Comparison of ENCODE assay signal across 23 cellular contexts in the genomic region with DNA sequence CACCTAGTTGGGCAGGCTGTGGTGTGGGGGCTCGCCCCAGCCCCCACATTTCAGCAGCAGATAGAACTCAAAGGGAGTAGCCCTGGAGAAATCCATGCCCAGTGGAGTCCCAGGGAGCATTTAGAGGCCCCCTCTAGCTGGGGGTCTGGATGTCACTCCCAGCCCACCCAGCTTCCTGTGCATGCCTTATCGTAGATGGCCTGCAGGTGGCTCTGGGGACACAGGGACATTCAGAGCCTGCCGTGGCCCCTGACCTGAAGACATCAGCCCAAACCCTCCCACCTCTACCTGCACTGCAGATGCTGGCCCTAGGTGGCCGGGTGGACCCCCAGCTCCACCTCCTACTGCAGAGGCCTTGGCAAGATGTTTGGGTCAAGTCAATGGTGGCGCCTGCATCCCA. TPM values are rescaled to one million over a fixed set of nuclear protein-coding genes. Genes with fewer than 3 reads are reported as not detected.
DNase-seq lines count a peak whose midpoint lies in the region; ATAC-seq, FAIRE-seq and TF ChIP-seq lines count a peak whose summit lies in the region.
"Had no signal": no experiment of that assay in that cellular context is flagged by ENCODE, and none has a peak within 500 bp of the region (broad histone marks: within the 10 kb centered on the region; RNA-seq: fewer than 3 reads in every experiment).

No MANE protein-coding gene starts in this region.

- no peak overlapping the region for H3K27ac Mint-ChIP-seq in activated naive CD4-positive, alpha-beta T cell treated with anti-CD3 and anti-CD28 coated beads, Interleukin-2, amount 50 U/mL, for 72 hours
- H3K27ac Mint-ChIP-seq in activated T-helper 17 cell treated with anti-CD3 and anti-CD28 coated beads, Interleukin-2, amount 50 U/mL, for 72 hours, result no peak overlapping the region
- H3K27ac Mint-ChIP-seq: activated CD4-positive, alpha-beta T cell treated with anti-CD3 and anti-CD28 coated beads, Interleukin-2, amount 10 ng/mL, durations not matched to agents 24 days and 14 days; stimulated activated naive B cell treated with anti-CD40 and anti-IgM and Interleukin-4, amounts not matched to agents 10 μg/mL and 1 μg/mL and 100 μg/mL, for 72 hours had no signal

- H3K27me3 Mint-ChIP-seq in activated T-helper 17 cell treated with anti-CD3 and anti-CD28 coated beads, Interleukin-2, amount 50 U/mL, for 72 hours, result peaks cover 36% of the 10 kb centered on the region

- TF ChIP-seq EP300 in HepG2 (IDR thresholded peaks at IDR 0.05; ENCODE audit: low read depth in 2 of 2, low read length in 2 of 2) (no peak), HepG2 (CRISPR knock-in tag; IDR thresholded peaks at IDR 0.05; ENCODE audit: borderline replicate concordance) (no peak)

- H3K36me3 ChIP-seq in BJ (ENCODE audit: control insufficient read depth, insufficient read depth, low read length) (no peaks in the 10 kb centered on the region), PC-3 (ENCODE audit: low read depth, low read length) (no peaks in the 10 kb centered on the region), HepG2 (replicated peaks in 1 of 2; ENCODE audit: control insufficient read depth in 1 of 2, insufficient read depth in 2 of 2, low read length in 2 of 2) (no peaks in the 10 kb centered on the region), uterus (no peaks in the 10 kb centered on the region)
- H3K36me3 ChIP-seq: upper lobe of right lung had no signal

- H3K4me2 ChIP-seq in PC-3 (ENCODE audit: low read length) (no peak overlapping the region), HepG2 (ENCODE audit: low read depth, low read length) (no peak overlapping the region)

- no peak for DNase-seq in BJ (ENCODE audit: low read depth)
- DNase-seq in PC-3, result no peak
- DNase-seq in HepG2 (ENCODE audit: low spot score), result no peak
- no peak for DNase-seq in uterus
- no peak for DNase-seq in activated naive CD4-positive, alpha-beta T cell treated with anti-CD3 and anti-CD28 coated beads, Interleukin-2, amount 50 U/mL, for 72 hours (ENCODE audit: low spot score in 2 of 2)
- DNase-seq: activated CD4-positive, alpha-beta T cell treated with anti-CD3 and anti-CD28 coated beads, Interleukin-2, amount 10 ng/mL, durations not matched to agents 24 days and 14 days; activated T-cell treated with anti-CD3 and anti-CD28 coated beads, Interleukin-2, amount 50 U/mL, for 4 hours; C1 segment of cervical spinal cord; mesenchymal stem cell; MV-4-11; NCI-H2171; NK-92 treated with Interleukin-12 subunit alpha and Interleukin-12 subunit beta, amount 100 ng/mL, for 24 hours; SIG-M5; small intestine; stimulated activated naive B cell treated with anti-CD40 and anti-IgM and Interleukin-4, amounts not matched to agents 10 μg/mL and 1 μg/mL and 100 μg/mL, for 72 hours; T-helper 9 cell; upper lobe of right lung had no signal

- H3K4me1 Mint-ChIP-seq in activated T-helper 17 cell treated with anti-CD3 and anti-CD28 coated beads, Interleukin-2, amount 50 U/mL, for 72 hours, result no peaks in the 10 kb centered on the region
- H3K4me1 Mint-ChIP-seq: activated CD4-positive, alpha-beta T cell treated with anti-CD3 and anti-CD28 coated beads, Interleukin-2, amount 10 ng/mL, durations not matched to agents 24 days and 14 days; stimulated activated naive B cell treated with anti-CD40 and anti-IgM and Interleukin-4, amounts not matched to agents 10 μg/mL and 1 μg/mL and 100 μg/mL, for 72 hours had no signal

- in situ Hi-C loops in HepG2 (cut with HindIII; ENCODE audit: extremely low pct_ligation_motif_present, low pct_unique_long_range_greater_than_20kb), result no loop called here

- no peaks in the 10 kb centered on the region for H3F3A ChIP-seq in PC-3 (ENCODE audit: low read length, unreplicated experiment)

- no peak for ATAC-seq in PC-3
- peak; percentile 76 for ATAC-seq in HepG2
- ATAC-seq in HG03460 (IDR thresholded peaks at IDR 0.05; ENCODE audit: unreplicated experiment), result no peak
- no peak for ATAC-seq in activated naive CD4-positive, alpha-beta T cell treated with anti-CD3 and anti-CD28 coated beads, Interleukin-2, amount 50 U/mL, for 72 hours
- no peak for ATAC-seq in activated T-helper 17 cell treated with anti-CD3 and anti-CD28 coated beads, Interleukin-2, amount 50 U/mL, for 72 hours (replicated peaks)
- ATAC-seq: stimulated activated naive B cell treated with anti-CD40 and anti-IgM and Interleukin-4, amounts not matched to agents 10 μg/mL and 1 μg/mL and 100 μg/mL, for 72 hours had no signal

- no peak for FAIRE-seq in HepG2 (lab: Jason Lieb, UNC)
- FAIRE-seq: endometrium, frontal cortex, GM18507, small intestine had no signal

- 0 out of 2 replicates have a peak, but pooled peaks cover 8% of the 10 kb centered on the region for H3K4me1 ChIP-seq in PC-3 (ENCODE audit: insufficient read depth, low read length)
- H3K4me1 ChIP-seq in HepG2 (ENCODE audit: insufficient read depth, low read length), result peaks cover 17% of the 10 kb centered on the region; the same call in 1 of the 2 replicates
- no peaks in the 10 kb centered on the region for H3K4me1 ChIP-seq in uterus
- H3K4me1 ChIP-seq: upper lobe of right lung had no signal

- no peak overlapping the region for H3K4me3 Mint-ChIP-seq in activated T-helper 17 cell treated with anti-CD3 and anti-CD28 coated beads, Interleukin-2, amount 50 U/mL, for 72 hours
- H3K4me3 Mint-ChIP-seq: activated CD4-positive, alpha-beta T cell treated with anti-CD3 and anti-CD28 coated beads, Interleukin-2, amount 10 ng/mL, durations not matched to agents 24 days and 14 days; activated T-cell treated with anti-CD3 and anti-CD28 coated beads, Interleukin-2, amount 50 U/mL, for 4 hours; stimulated activated naive B cell treated with anti-CD40 and anti-IgM and Interleukin-4, amounts not matched to agents 10 μg/mL and 1 μg/mL and 100 μg/mL, for 72 hours had no signal

- H2AFZ ChIP-seq in PC-3 (ENCODE audit: low read length) (no peak overlapping the region), HepG2 (ENCODE audit: low read length) (no peak overlapping the region)

- H3K9me3 ChIP-seq in PC-3 (ENCODE audit: low read length) (no peaks in the 10 kb centered on the region), HepG2 (ENCODE audit: low read length) (no peaks in the 10 kb centered on the region), uterus (no peaks in the 10 kb centered on the region)
- H3K9me3 ChIP-seq: upper lobe of right lung had no signal

- H3K27me3 ChIP-seq in BJ (ENCODE audit: control insufficient read depth, insufficient read depth, low read length) (peaks cover 12% of the 10 kb centered on the region), PC-3 (ENCODE audit: low read length) (peaks cover 26% of the 10 kb centered on the region), HepG2 (ENCODE audit: control insufficient read depth in 1 of 2, insufficient read depth in 2 of 2, low read length in 2 of 2) (peaks cover 8 to 36% of the 10 kb centered on the region in 2 experiments), uterus (peaks cover 0 to under 1% of the 10 kb centered on the region in 2 donors)

- H3K27ac ChIP-seq in PC-3 (ENCODE audit: low read length) (no peak overlapping the region), HepG2 (ENCODE audit: extremely low read length, insufficient read depth, low read length) (no peak overlapping the region), uterus (no peak overlapping the region)
- H3K27ac ChIP-seq: upper lobe of right lung had no signal

- no peaks in the 10 kb centered on the region for H3K79me2 ChIP-seq in PC-3 (ENCODE audit: low read length)
- H3K79me2 ChIP-seq in HepG2 (ENCODE audit: insufficient read depth, low read length), result no peaks in the 10 kb centered on the region

- TF ChIP-seq POLR2A in HepG2 (IDR thresholded peaks at IDR 0.05; ENCODE audit: insufficient read depth in 1 of 2, low read depth in 2 of 2, low read length in 2 of 2), result no peak
- TF ChIP-seq POLR2A in uterus (IDR thresholded peaks at IDR 0.05), result no peak

- POLR2A ChIA-PET in BJ (lab: Charles Lee) (no interaction called here), PC-3 (lab: Charles Lee; ENCODE audit: unreplicated experiment) (no interaction called here), HepG2 (lab: Yijun Ruan, JAX) (no interaction called here)

- H3K9me3 Mint-ChIP-seq in activated naive CD4-positive, alpha-beta T cell treated with anti-CD3 and anti-CD28 coated beads, Interleukin-2, amount 50 U/mL, for 72 hours, result no peaks in the 10 kb centered on the region
- no peaks in the 10 kb centered on the region for H3K9me3 Mint-ChIP-seq in activated T-helper 17 cell treated with anti-CD3 and anti-CD28 coated beads, Interleukin-2, amount 50 U/mL, for 72 hours
- H3K9me3 Mint-ChIP-seq: activated CD4-positive, alpha-beta T cell treated with anti-CD3 and anti-CD28 coated beads, Interleukin-2, amount 10 ng/mL, durations not matched to agents 24 days and 14 days; activated T-cell treated with anti-CD3 and anti-CD28 coated beads, Interleukin-2, amount 50 U/mL, for 4 hours; stimulated activated naive B cell treated with anti-CD40 and anti-IgM and Interleukin-4, amounts not matched to agents 10 μg/mL and 1 μg/mL and 100 μg/mL, for 72 hours had no signal

- no peak for TF ChIP-seq RAD21 in HepG2 (CRISPR knock-in tag; IDR thresholded peaks at IDR 0.05)

- BruUV-seq in PC-3 (replicated peaks; lab: Mats Ljungman, UMichigan), result no TSS peak
- BruUV-seq in HepG2 (replicated peaks; lab: Mats Ljungman, UMichigan), result no TSS peak

- H3K4me3 ChIP-seq in BJ (ENCODE audit: low read depth, low read length), result no peak overlapping the region
- no peak overlapping the region for H3K4me3 ChIP-seq in PC-3 (ENCODE audit: low read length)
- no peak overlapping the region for H3K4me3 ChIP-seq in HepG2 (replicated peaks in 1 of 3; ENCODE audit: insufficient read depth in 1 of 3, low read depth in 2 of 3, low read length in 3 of 3)
- no peak overlapping the region for H3K4me3 ChIP-seq in uterus
- H3K4me3 ChIP-seq: upper lobe of right lung had no signal

- intact Hi-C loops in PC-3 (cut with micrococcal nuclease) (no loop called here), HepG2 (cut with micrococcal nuclease; ENCODE audit: unreplicated experiment) (no loop called here), uterus (cut with DNase I; ENCODE audit: low total_unique reads) (no loop called here)

- WGBS in HepG2 (ENCODE audit: low lambda C conversion rate), result 0% methylated on average over 1 of the region's 5 CpGs

- CTCF ChIA-PET in BJ (lab: Yijun Ruan, JAX), result no interaction called here
- CTCF ChIA-PET in PC-3 (lab: Charles Lee), result no interaction called here
- CTCF ChIA-PET in HepG2 (lab: Yijun Ruan, JAX; ENCODE audit: low intra/inter-chr PET ratio, low total read pairs), result no interaction called here

- TF ChIP-seq CTCF in BJ (IDR thresholded peaks at IDR 0.05; ENCODE audit: insufficient read depth, low read depth, low read length) (0 out of 2 replicates have a peak, but pooled peaks have one; percentile 4), GM12873 (IDR thresholded peaks at IDR 0.05; ENCODE audit: insufficient read depth, low read depth, low read length, missing control alignments) (peak; percentile 39), PC-3 (conservative IDR thresholded peaks at IDR 0.05; ENCODE audit: low read depth, low read length) (peak; percentile 37), HepG2 (CRISPR knock-in tag; IDR thresholded peaks at IDR 0.05) (peak; percentile 25; the same call in 1 of the 2 replicates), uterus (IDR thresholded peaks at IDR 0.05) (no peak)

- no peak overlapping the region for H3K9ac ChIP-seq in PC-3 (ENCODE audit: low read length)
- no peak overlapping the region for H3K9ac ChIP-seq in HepG2 (ENCODE audit: insufficient read depth, low read depth, low read length)

- H4K20me1 ChIP-seq in PC-3 (ENCODE audit: low read length), result no peaks in the 10 kb centered on the region
- no peaks in the 10 kb centered on the region for H4K20me1 ChIP-seq in HepG2 (ENCODE audit: insufficient read depth, low read length)

- no peaks in the 10 kb centered on the region for H3K36me3 Mint-ChIP-seq in activated naive CD4-positive, alpha-beta T cell treated with anti-CD3 and anti-CD28 coated beads, Interleukin-2, amount 50 U/mL, for 72 hours
- no peaks in the 10 kb centered on the region for H3K36me3 Mint-ChIP-seq in activated T-helper 17 cell treated with anti-CD3 and anti-CD28 coated beads, Interleukin-2, amount 50 U/mL, for 72 hours (ENCODE audit: low read depth)
- H3K36me3 Mint-ChIP-seq: stimulated activated naive B cell treated with anti-CD40 and anti-IgM and Interleukin-4, amounts not matched to agents 10 μg/mL and 1 μg/mL and 100 μg/mL, for 72 hours had no signal

- H3K9me2 ChIP-seq in PC-3 (replicated peaks; ENCODE audit: low read length), result no peaks in the 10 kb centered on the region

RNA-seq across cellular contexts. Expression of gene LMX1B, which starts 49.0 kb away (rescaled TPM):
- polyA plus RNA-seq in BJ (2011; rRNA removed) (not detected in 2 replicates), HepG2 (2011; rRNA removed) (not detected in 2 replicates)
- polyA minus RNA-seq in BJ (2011; rRNA and poly(A)+ RNA removed), result not detected in 2 replicates
- total RNA-seq in PC-3 (2014; rRNA removed) (0.55 and 1.2 TPM in 2 replicates), HepG2 (2016; rRNA removed; fragmentation: Illumina TruSeq; extraction: Trizol) (not detected in 2 replicates), uterus (not detected)
- total RNA-seq in HepG2 (2016; cell fraction: cytosol; rRNA removed; fragmentation: Illumina TruSeq; extraction: Trizol; ENCODE audit: low read depth), result not detected in 2 replicates
- total RNA-seq in HepG2 (2016; cell fraction: insoluble cytoplasmic fraction; rRNA removed; fragmentation: Illumina TruSeq; extraction: Trizol), result not detected in 2 replicates
- total RNA-seq in HepG2 (2016; cell fraction: membrane; rRNA removed; fragmentation: Illumina TruSeq; extraction: Trizol), result not detected in 2 replicates
- total RNA-seq in HepG2 (2016; cell fraction: nucleus; rRNA removed; fragmentation: Illumina TruSeq; extraction: Trizol), result not detected in 2 replicates
- polyA plus RNA-seq in HepG2 (2011; cell fraction: cytosol; rRNA removed), result 0.04 TPM in 1 of 2 replicates, not detected in the other
- 0.03 TPM in 1 of 2 replicates, not detected in the other for polyA plus RNA-seq in HepG2 (2011; cell fraction: nucleus; rRNA removed)
- not detected in 2 replicates for polyA plus RNA-seq in HepG2 (2012)
- not detected in 2 replicates for polyA plus RNA-seq in HepG2 (2016; cell fraction: cytosol; fragmentation: Illumina TruSeq; extraction: Trizol; ENCODE audit: low read depth)
- polyA plus RNA-seq in HepG2 (2016; cell fraction: insoluble cytoplasmic fraction; fragmentation: Illumina TruSeq; extraction: Trizol; ENCODE audit: low read depth), result 0.03 TPM in 1 of 2 replicates, not detected in the other
- polyA plus RNA-seq in HepG2 (2016; cell fraction: membrane; fragmentation: Illumina TruSeq; extraction: Trizol; ENCODE audit: low read depth), result 0.16 TPM in 1 of 2 replicates, not detected in the other
- not detected in 2 replicates for polyA plus RNA-seq in HepG2 (2016; cell fraction: nucleus; fragmentation: Illumina TruSeq; extraction: Trizol; ENCODE audit: insufficient read depth, low read depth)
- 0.06 TPM in 1 of 2 replicates, not detected in the other for polyA minus RNA-seq in HepG2 (2011; rRNA and poly(A)+ RNA removed; ENCODE audit: low replicate concordance)
- not detected in 2 replicates for polyA minus RNA-seq in HepG2 (2011; cell fraction: cytosol; rRNA and poly(A)+ RNA removed)
- not detected in 2 replicates for polyA minus RNA-seq in HepG2 (2011; cell fraction: nucleus; rRNA and poly(A)+ RNA removed)
- total RNA-seq in activated naive CD4-positive, alpha-beta T cell treated with anti-CD3 and anti-CD28 coated beads, Interleukin-2, amount 50 U/mL, for 72 hours, result not detected
- not detected for total RNA-seq in activated T-helper 17 cell treated with anti-CD3 and anti-CD28 coated beads, Interleukin-2, amount 50 U/mL, for 72 hours
- total RNA-seq: activated CD4-positive, alpha-beta T cell treated with anti-CD3 and anti-CD28 coated beads, Interleukin-2, amount 10 ng/mL, durations not matched to agents 24 days and 14 days; activated T-cell treated with anti-CD3 and anti-CD28 coated beads, Interleukin-2, amount 50 U/mL, for 4 hours had no signal

Comparison
In these comparisons a context has a peak if more than half of its experiments do, and no peak if none do; other contexts are left out.
1. CTCF ChIP-seq: peak in BJ (single experiment), GM12873 (single experiment), PC-3 (single experiment) and HepG2 (single experiment); none in uterus (0 of 4).